In genomic region chr6:158707826-158708225, GRCh38 we compare ENCODE assay signal across 11 cellular contexts. TPM values are rescaled to one million over a fixed set of nuclear protein-coding genes. Genes with fewer than 3 reads are reported as not detected.
DNase-seq lines count a peak whose midpoint lies in the region; ATAC-seq and TF ChIP-seq lines count a peak whose summit lies in the region.
"Had no signal": no experiment of that assay in that cellular context is flagged by ENCODE, and none has a peak within 500 bp of the region (broad histone marks: within the 10 kb centered on the region; RNA-seq: fewer than 3 reads in every experiment).

No MANE protein-coding gene starts in this region.

- TF ChIP-seq CTCF in astrocyte of the spinal cord (IDR thresholded peaks at IDR 0.05; ENCODE audit: low read depth, low read length) (no peak), BE2C (IDR thresholded peaks at IDR 0.05; ENCODE audit: low read depth, low read length) (no peak)

- no peaks in the 10 kb centered on the region for H3K27me3 ChIP-seq in stomach smooth muscle (ENCODE audit: control insufficient read depth in 1 of 2, insufficient read depth in 2 of 2, low read length in 2 of 2)
- no peaks in the 10 kb centered on the region for H3K27me3 ChIP-seq in BE2C
- H3K27me3 ChIP-seq: breast epithelium had no signal

- no peaks in the 10 kb centered on the region for H3K36me3 ChIP-seq in stomach smooth muscle (ENCODE audit: control insufficient read depth in 2 of 2, insufficient read depth in 2 of 2, low read length in 2 of 2)
- no peaks in the 10 kb centered on the region for H3K36me3 ChIP-seq in BE2C
- H3K36me3 ChIP-seq: breast epithelium had no signal

- H3K4me1 ChIP-seq in stomach smooth muscle (ENCODE audit: control insufficient read depth, insufficient read depth, low read length) (peaks cover 36% of the 10 kb centered on the region), BE2C (peaks cover 8% of the 10 kb centered on the region)
- H3K4me1 ChIP-seq: breast epithelium had no signal

- peak overlapping the region; percentile 4 to 51 for H3K9ac ChIP-seq in stomach smooth muscle (ENCODE audit: low read length in 2 of 2)

- H3K9me3 ChIP-seq in stomach smooth muscle (ENCODE audit: control insufficient read depth in 2 of 2, low read length in 2 of 2) (no peaks in the 10 kb centered on the region), BE2C (no peaks in the 10 kb centered on the region)
- H3K9me3 ChIP-seq: breast epithelium had no signal

- H3K27ac ChIP-seq in stomach smooth muscle (ENCODE audit: low read length): peak overlapping the region; percentile 75
- H3K27ac ChIP-seq: breast epithelium, HL-60 had no signal

- DNase-seq in HUDEP-2 (lab: John Stamatoyannopoulos, UW; ENCODE audit: unreplicated experiment in 76 of 76) (peak in 70 of 76 experiments; percentile 34 to 82 (median 68)), astrocyte of the spinal cord (ENCODE audit: low read depth, low spot score) (peak; percentile 59), kidney tubule cell (ENCODE audit: low spot score) (peak; percentile 43), BE2C (no peak), hippocampal formation (lab: John Stamatoyannopoulos, UW) (no peak)
- no peak for DNase-seq in activated effector memory CD4-positive, alpha-beta T cell treated with anti-CD3 and anti-CD28 coated beads, Interleukin-2, amount 50 U/mL, for 16 hours
- DNase-seq: NCI-H69 had no signal

- ATAC-seq in HG03196 (IDR thresholded peaks at IDR 0.05; ENCODE audit: unreplicated experiment): no peak

- H3K4me3 ChIP-seq in astrocyte of the spinal cord (ENCODE audit: low read depth, low read length) (no peak overlapping the region), stomach smooth muscle (ENCODE audit: low read length in 2 of 2) (peak overlapping the region in 1 of 2 donors; percentile 54), BE2C (ENCODE audit: low read depth, low read length) (no peak overlapping the region)
- H3K4me3 ChIP-seq: breast epithelium had no signal

- in situ Hi-C loops in astrocyte of the spinal cord (cut with HindIII; ENCODE audit: low sequenced_read_pairs): no loop called here

RNA-seq across cellular contexts. Expression of gene SYTL3, which starts 58.0 kb away (rescaled TPM):
- polyA plus RNA-seq in BE2C (2012; ENCODE audit: insufficient read depth, insufficient read length, low read depth): 0.39 TPM

Comparison
In these comparisons a context has a peak if more than half of its experiments do, and no peak if none do; other contexts are left out.
1. DNase-seq: peak in HUDEP-2 (70 of 76), astrocyte of the spinal cord (single experiment) and kidney tubule cell (single experiment); none in BE2C (single experiment), activated effector memory CD4-positive, alpha-beta T cell treated with anti-CD3 and anti-CD28 coated beads, Interleukin-2, amount 50 U/mL, for 16 hours (single experiment) and hippocampal formation (0 of 2).